8 cellular contexts compared by ENCODE assay signal in genomic region chr11:64229090-64229958, GRCh38. TPM values are rescaled to one million over a fixed set of nuclear protein-coding genes. Genes with fewer than 3 reads are reported as not detected.
DNase-seq lines count a peak whose midpoint lies in the region; ATAC-seq, FAIRE-seq and TF ChIP-seq lines count a peak whose summit lies in the region.

No MANE protein-coding gene starts in this region.

- H3K9ac ChIP-seq in adipocyte (ENCODE audit: low read length) = peak overlapping the region; percentile 90
- peak overlapping the region; percentile 51; the same call in 1 of the 2 replicates for H3K9ac ChIP-seq in HepG2 (ENCODE audit: insufficient read depth, low read depth, low read length)

- no peak for TF ChIP-seq POLR2A in HepG2 (IDR thresholded peaks at IDR 0.05; ENCODE audit: insufficient read depth in 1 of 2, low read depth in 2 of 2, low read length in 2 of 2)

- no peak for TF ChIP-seq RAD21 in HepG2 (CRISPR knock-in tag; IDR thresholded peaks at IDR 0.05)

- H3K79me2 ChIP-seq in HepG2 (ENCODE audit: insufficient read depth, low read length) = no peaks in the 10 kb centered on the region

- H3K4me1 Mint-ChIP-seq in T-helper 2 cell treated with Interferon-gamma antibody and Interleukin-4, amounts not matched to agents 5 μg/mL and 100 μg/mL, for 36 hours (ENCODE audit: low read depth) = peaks cover 36% of the 10 kb centered on the region

- POLR2A ChIA-PET in HepG2 (lab: Yijun Ruan, JAX) = interaction anchor here (1.3 kb wide), 1 partner anchor 12 kb away, joined by 6 read pairs; the partner anchor contains the start of gene FKBP2

- FAIRE-seq in HepG2 (lab: Jason Lieb, UNC) = no peak

- no peak for ATAC-seq in HepG2

- TF ChIP-seq CTCF in HepG2 (CRISPR knock-in tag; IDR thresholded peaks at IDR 0.05) = no peak

- H3K4me3 ChIP-seq in adipocyte (ENCODE audit: low read length) = peak overlapping the region; percentile 86
- H3K4me3 ChIP-seq in HepG2 (replicated peaks in 1 of 3; ENCODE audit: insufficient read depth in 1 of 3, low read depth in 2 of 3, low read length in 3 of 3) = peak overlapping the region; percentile 94 to 96 (median 95)

- H3K4me2 ChIP-seq in HepG2 (ENCODE audit: low read depth, low read length) = peak overlapping the region; percentile 88

- H3K9me3 Mint-ChIP-seq in T-helper 2 cell treated with Interferon-gamma antibody and Interleukin-4, amounts not matched to agents 5 μg/mL and 100 μg/mL, for 36 hours = no peaks in the 10 kb centered on the region

- DNase-seq in T-helper 2 cell treated with Interferon-gamma antibody and Interleukin-4, amounts not matched to agents 5 μg/mL and 100 μg/mL, for 36 hours (ENCODE audit: low spot score) = no peak
- DNase-seq in T-helper 2 cell (no peak), adipocyte (ENCODE audit: low read depth) (no peak), HepG2 (ENCODE audit: low spot score) (no peak), substantia nigra (lab: John Stamatoyannopoulos, UW) (no peak), NCI-H128 (lab: John Stamatoyannopoulos, UW; ENCODE audit: unreplicated experiment) (no peak), NCI-H1092 treated with DMSO at 0.1 percent for 48 hours (lab: John Stamatoyannopoulos, UW) (no peak)
- no peak for DNase-seq in stimulated activated CD4-positive, alpha-beta T cell treated with anti-CD3 and anti-CD28 coated beads, Interleukin-4, amount 100 ng/mL, for 24 hours

- no TSS peak for BruUV-seq in HepG2 (replicated peaks; lab: Mats Ljungman, UMichigan)

- intact Hi-C loops in HepG2 (cut with micrococcal nuclease; ENCODE audit: unreplicated experiment) = no loop called here

- no peaks in the 10 kb centered on the region for H3K27me3 ChIP-seq in adipocyte (replicated peaks; ENCODE audit: control insufficient read depth, insufficient read depth, low read length)
- no peaks in the 10 kb centered on the region for H3K27me3 ChIP-seq in HepG2 (ENCODE audit: control insufficient read depth in 1 of 2, insufficient read depth in 2 of 2, low read length in 2 of 2)

- H3K4me3 Mint-ChIP-seq in T-helper 2 cell treated with Interferon-gamma antibody and Interleukin-4, amounts not matched to agents 5 μg/mL and 100 μg/mL, for 36 hours = peak overlapping the region; percentile 90

- 81% methylated on average over 12 of the region's 20 CpGs for WGBS in HepG2 (ENCODE audit: low lambda C conversion rate)

- no peaks in the 10 kb centered on the region for H3K36me3 ChIP-seq in adipocyte (ENCODE audit: control insufficient read depth, insufficient read depth, low read length, severe bottlenecking)
- no peaks in the 10 kb centered on the region for H3K36me3 ChIP-seq in HepG2 (replicated peaks in 1 of 2; ENCODE audit: control insufficient read depth in 1 of 2, insufficient read depth in 2 of 2, low read length in 2 of 2)

- H2AFZ ChIP-seq in HepG2 (ENCODE audit: low read length) = no peak overlapping the region

- H3K27ac ChIP-seq in HepG2 (ENCODE audit: extremely low read length, insufficient read depth, low read length) (peak overlapping the region; percentile 75), substantia nigra (ENCODE audit: low read depth, low read length, poor library complexity, severe bottlenecking) (peak overlapping the region; percentile 83)

- H3K27me3 Mint-ChIP-seq in T-helper 2 cell treated with Interferon-gamma antibody and Interleukin-4, amounts not matched to agents 5 μg/mL and 100 μg/mL, for 36 hours (ENCODE audit: low read depth) = no peaks in the 10 kb centered on the region

- H3K4me1 ChIP-seq in adipocyte (ENCODE audit: control insufficient read depth, insufficient read depth, low read length) (peaks cover 31% of the 10 kb centered on the region), HepG2 (ENCODE audit: insufficient read depth, low read length) (peaks cover 63% of the 10 kb centered on the region)

- no peaks in the 10 kb centered on the region for H4K20me1 ChIP-seq in HepG2 (ENCODE audit: insufficient read depth, low read length)

- TF ChIP-seq EP300 in HepG2 (IDR thresholded peaks at IDR 0.05; ENCODE audit: low read depth in 2 of 2, low read length in 2 of 2) (no peak), HepG2 (CRISPR knock-in tag; IDR thresholded peaks at IDR 0.05; ENCODE audit: borderline replicate concordance) (no peak)

- H3K9me3 ChIP-seq in adipocyte (ENCODE audit: control insufficient read depth, low read length) (no peaks in the 10 kb centered on the region), HepG2 (ENCODE audit: low read length) (no peaks in the 10 kb centered on the region)

- CTCF ChIA-PET in HepG2 (lab: Yijun Ruan, JAX; ENCODE audit: low intra/inter-chr PET ratio, low total read pairs) = no interaction called here

- peaks cover 5% of the 10 kb centered on the region for H3K36me3 Mint-ChIP-seq in T-helper 2 cell treated with Interferon-gamma antibody and Interleukin-4, amounts not matched to agents 5 μg/mL and 100 μg/mL, for 36 hours (ENCODE audit: low read depth)

- peak overlapping the region; percentile 91 for H3K27ac Mint-ChIP-seq in T-helper 2 cell treated with Interferon-gamma antibody and Interleukin-4, amounts not matched to agents 5 μg/mL and 100 μg/mL, for 36 hours

- in situ Hi-C loops in HepG2 (cut with HindIII; ENCODE audit: extremely low pct_ligation_motif_present, low pct_unique_long_range_greater_than_20kb) = no loop called here

RNA-seq across cellular contexts. Expression of gene DNAJC4, which starts 1.0 kb away (rescaled TPM):
- 7.1 and 10.3 TPM in 2 replicates for total RNA-seq in HepG2 (2016; rRNA removed; fragmentation: Illumina TruSeq; extraction: Trizol)
- 28.3 and 35.6 TPM in 2 replicates for total RNA-seq in HepG2 (2016; cell fraction: cytosol; rRNA removed; fragmentation: Illumina TruSeq; extraction: Trizol; ENCODE audit: low read depth)
- total RNA-seq in HepG2 (2016; cell fraction: insoluble cytoplasmic fraction; rRNA removed; fragmentation: Illumina TruSeq; extraction: Trizol) = 6.3 and 10.4 TPM in 2 replicates
- total RNA-seq in HepG2 (2016; cell fraction: membrane; rRNA removed; fragmentation: Illumina TruSeq; extraction: Trizol) = 28.1 and 29.9 TPM in 2 replicates
- total RNA-seq in HepG2 (2016; cell fraction: nucleus; rRNA removed; fragmentation: Illumina TruSeq; extraction: Trizol) = 5.2 and 8.8 TPM in 2 replicates
- 60.8 and 70.9 TPM in 2 replicates for polyA plus RNA-seq in HepG2 (2011; rRNA removed)
- polyA plus RNA-seq in HepG2 (2011; cell fraction: cytosol; rRNA removed) = 33.5 and 51.1 TPM in 2 replicates
- 73.5 and 95.2 TPM in 2 replicates for polyA plus RNA-seq in HepG2 (2011; cell fraction: nucleus; rRNA removed)
- polyA plus RNA-seq in HepG2 (2012) = 39.4 and 41.6 TPM in 2 replicates
- 106 and 114 TPM in 2 replicates for polyA plus RNA-seq in HepG2 (2016; cell fraction: cytosol; fragmentation: Illumina TruSeq; extraction: Trizol; ENCODE audit: low read depth)
- polyA plus RNA-seq in HepG2 (2016; cell fraction: insoluble cytoplasmic fraction; fragmentation: Illumina TruSeq; extraction: Trizol; ENCODE audit: low read depth) = 22.4 and 29.3 TPM in 2 replicates
- polyA plus RNA-seq in HepG2 (2016; cell fraction: membrane; fragmentation: Illumina TruSeq; extraction: Trizol; ENCODE audit: low read depth) = 95.1 and 103 TPM in 2 replicates
- 38.2 and 42.5 TPM in 2 replicates for polyA plus RNA-seq in HepG2 (2016; cell fraction: nucleus; fragmentation: Illumina TruSeq; extraction: Trizol; ENCODE audit: insufficient read depth, low read depth)
- polyA minus RNA-seq in HepG2 (2011; rRNA and poly(A)+ RNA removed; ENCODE audit: low replicate concordance) = 22.4 and 24.1 TPM in 2 replicates
- 10.7 and 10.8 TPM in 2 replicates for polyA minus RNA-seq in HepG2 (2011; cell fraction: cytosol; rRNA and poly(A)+ RNA removed)
- polyA minus RNA-seq in HepG2 (2011; cell fraction: nucleus; rRNA and poly(A)+ RNA removed) = 6.1 and 7.1 TPM in 2 replicates

RNA-seq across cellular contexts. Expression of gene NUDT22, which starts 3.2 kb away (rescaled TPM):
- total RNA-seq in HepG2 (2016; rRNA removed; fragmentation: Illumina TruSeq; extraction: Trizol) = 38.5 and 39.8 TPM in 2 replicates
- 48.7 and 58.7 TPM in 2 replicates for total RNA-seq in HepG2 (2016; cell fraction: cytosol; rRNA removed; fragmentation: Illumina TruSeq; extraction: Trizol; ENCODE audit: low read depth)
- 37.6 and 40.0 TPM in 2 replicates for total RNA-seq in HepG2 (2016; cell fraction: insoluble cytoplasmic fraction; rRNA removed; fragmentation: Illumina TruSeq; extraction: Trizol)
- 48.0 and 62.5 TPM in 2 replicates for total RNA-seq in HepG2 (2016; cell fraction: membrane; rRNA removed; fragmentation: Illumina TruSeq; extraction: Trizol)
- total RNA-seq in HepG2 (2016; cell fraction: nucleus; rRNA removed; fragmentation: Illumina TruSeq; extraction: Trizol) = 18.9 and 27.6 TPM in 2 replicates
- 33.5 and 38.6 TPM in 2 replicates for polyA plus RNA-seq in HepG2 (2011; rRNA removed)
- 23.8 and 46.2 TPM in 2 replicates for polyA plus RNA-seq in HepG2 (2011; cell fraction: cytosol; rRNA removed)
- polyA plus RNA-seq in HepG2 (2011; cell fraction: nucleus; rRNA removed) = 106 and 113 TPM in 2 replicates
- 14.6 and 20.4 TPM in 2 replicates for polyA plus RNA-seq in HepG2 (2012)
- polyA plus RNA-seq in HepG2 (2016; cell fraction: cytosol; fragmentation: Illumina TruSeq; extraction: Trizol; ENCODE audit: low read depth) = 41.8 and 51.1 TPM in 2 replicates
- 30.6 and 31.0 TPM in 2 replicates for polyA plus RNA-seq in HepG2 (2016; cell fraction: insoluble cytoplasmic fraction; fragmentation: Illumina TruSeq; extraction: Trizol; ENCODE audit: low read depth)
- 38.0 and 47.3 TPM in 2 replicates for polyA plus RNA-seq in HepG2 (2016; cell fraction: membrane; fragmentation: Illumina TruSeq; extraction: Trizol; ENCODE audit: low read depth)
- 38.7 and 47.5 TPM in 2 replicates for polyA plus RNA-seq in HepG2 (2016; cell fraction: nucleus; fragmentation: Illumina TruSeq; extraction: Trizol; ENCODE audit: insufficient read depth, low read depth)
- polyA minus RNA-seq in HepG2 (2011; rRNA and poly(A)+ RNA removed; ENCODE audit: low replicate concordance) = 36.4 and 41.0 TPM in 2 replicates
- 15.6 and 16.6 TPM in 2 replicates for polyA minus RNA-seq in HepG2 (2011; cell fraction: cytosol; rRNA and poly(A)+ RNA removed)
- polyA minus RNA-seq in HepG2 (2011; cell fraction: nucleus; rRNA and poly(A)+ RNA removed) = 25.8 and 28.7 TPM in 2 replicates

RNA-seq across cellular contexts. Expression of gene TRPT1, which starts 3.3 kb away (rescaled TPM):
- total RNA-seq in HepG2 (2016; rRNA removed; fragmentation: Illumina TruSeq; extraction: Trizol) = 21.0 and 24.8 TPM in 2 replicates
- 51.8 and 67.6 TPM in 2 replicates for total RNA-seq in HepG2 (2016; cell fraction: cytosol; rRNA removed; fragmentation: Illumina TruSeq; extraction: Trizol; ENCODE audit: low read depth)
- 18.2 and 26.1 TPM in 2 replicates for total RNA-seq in HepG2 (2016; cell fraction: insoluble cytoplasmic fraction; rRNA removed; fragmentation: Illumina TruSeq; extraction: Trizol)
- 40.6 and 48.2 TPM in 2 replicates for total RNA-seq in HepG2 (2016; cell fraction: membrane; rRNA removed; fragmentation: Illumina TruSeq; extraction: Trizol)
- 17.4 and 18.2 TPM in 2 replicates for total RNA-seq in HepG2 (2016; cell fraction: nucleus; rRNA removed; fragmentation: Illumina TruSeq; extraction: Trizol)
- polyA plus RNA-seq in HepG2 (2011; rRNA removed) = 40.7 and 45.1 TPM in 2 replicates
- polyA plus RNA-seq in HepG2 (2011; cell fraction: cytosol; rRNA removed) = 33.6 and 56.7 TPM in 2 replicates
- 175 and 197 TPM in 2 replicates for polyA plus RNA-seq in HepG2 (2011; cell fraction: nucleus; rRNA removed)
- polyA plus RNA-seq in HepG2 (2012) = 24.3 TPM in 2 replicates
- polyA plus RNA-seq in HepG2 (2016; cell fraction: cytosol; fragmentation: Illumina TruSeq; extraction: Trizol; ENCODE audit: low read depth) = 59.1 and 73.2 TPM in 2 replicates
- polyA plus RNA-seq in HepG2 (2016; cell fraction: insoluble cytoplasmic fraction; fragmentation: Illumina TruSeq; extraction: Trizol; ENCODE audit: low read depth) = 18.0 and 24.7 TPM in 2 replicates
- polyA plus RNA-seq in HepG2 (2016; cell fraction: membrane; fragmentation: Illumina TruSeq; extraction: Trizol; ENCODE audit: low read depth) = 41.3 and 42.8 TPM in 2 replicates
- polyA plus RNA-seq in HepG2 (2016; cell fraction: nucleus; fragmentation: Illumina TruSeq; extraction: Trizol; ENCODE audit: insufficient read depth, low read depth) = 39.3 and 44.3 TPM in 2 replicates
- polyA minus RNA-seq in HepG2 (2011; rRNA and poly(A)+ RNA removed; ENCODE audit: low replicate concordance) = 34.0 and 59.0 TPM in 2 replicates
- polyA minus RNA-seq in HepG2 (2011; cell fraction: cytosol; rRNA and poly(A)+ RNA removed) = 15.5 and 17.8 TPM in 2 replicates
- 14.8 and 16.0 TPM in 2 replicates for polyA minus RNA-seq in HepG2 (2011; cell fraction: nucleus; rRNA and poly(A)+ RNA removed)

RNA-seq across cellular contexts. Expression of gene VEGFB, which starts 5.1 kb away (rescaled TPM):
- total RNA-seq in HepG2 (2016; rRNA removed; fragmentation: Illumina TruSeq; extraction: Trizol) = 10.1 and 11.3 TPM in 2 replicates
- 33.3 and 36.0 TPM in 2 replicates for total RNA-seq in HepG2 (2016; cell fraction: cytosol; rRNA removed; fragmentation: Illumina TruSeq; extraction: Trizol; ENCODE audit: low read depth)
- total RNA-seq in HepG2 (2016; cell fraction: insoluble cytoplasmic fraction; rRNA removed; fragmentation: Illumina TruSeq; extraction: Trizol) = 7.7 and 10.8 TPM in 2 replicates
- total RNA-seq in HepG2 (2016; cell fraction: membrane; rRNA removed; fragmentation: Illumina TruSeq; extraction: Trizol) = 38.1 and 42.4 TPM in 2 replicates
- 6.0 and 7.4 TPM in 2 replicates for total RNA-seq in HepG2 (2016; cell fraction: nucleus; rRNA removed; fragmentation: Illumina TruSeq; extraction: Trizol)
- polyA plus RNA-seq in HepG2 (2011; rRNA removed) = 9.0 and 10.8 TPM in 2 replicates
- 6.4 and 7.2 TPM in 2 replicates for polyA plus RNA-seq in HepG2 (2011; cell fraction: cytosol; rRNA removed)
- polyA plus RNA-seq in HepG2 (2011; cell fraction: nucleus; rRNA removed) = 14.7 and 17.2 TPM in 2 replicates
- polyA plus RNA-seq in HepG2 (2012) = 40.4 and 54.0 TPM in 2 replicates
- polyA plus RNA-seq in HepG2 (2016; cell fraction: cytosol; fragmentation: Illumina TruSeq; extraction: Trizol; ENCODE audit: low read depth) = 75.5 and 81.3 TPM in 2 replicates
- 19.0 and 24.4 TPM in 2 replicates for polyA plus RNA-seq in HepG2 (2016; cell fraction: insoluble cytoplasmic fraction; fragmentation: Illumina TruSeq; extraction: Trizol; ENCODE audit: low read depth)
- polyA plus RNA-seq in HepG2 (2016; cell fraction: membrane; fragmentation: Illumina TruSeq; extraction: Trizol; ENCODE audit: low read depth) = 73.2 and 75.8 TPM in 2 replicates
- polyA plus RNA-seq in HepG2 (2016; cell fraction: nucleus; fragmentation: Illumina TruSeq; extraction: Trizol; ENCODE audit: insufficient read depth, low read depth) = 29.2 and 36.6 TPM in 2 replicates
- polyA minus RNA-seq in HepG2 (2011; rRNA and poly(A)+ RNA removed; ENCODE audit: low replicate concordance) = 8.3 and 8.6 TPM in 2 replicates
- 9.6 and 10.8 TPM in 2 replicates for polyA minus RNA-seq in HepG2 (2011; cell fraction: cytosol; rRNA and poly(A)+ RNA removed)
- polyA minus RNA-seq in HepG2 (2011; cell fraction: nucleus; rRNA and poly(A)+ RNA removed) = 2.8 and 3.7 TPM in 2 replicates

RNA-seq across cellular contexts. Expression of gene FKBP2, which starts 11.6 kb away (rescaled TPM):
- 29.4 and 53.3 TPM in 2 replicates for total RNA-seq in HepG2 (2016; rRNA removed; fragmentation: Illumina TruSeq; extraction: Trizol)
- total RNA-seq in HepG2 (2016; cell fraction: cytosol; rRNA removed; fragmentation: Illumina TruSeq; extraction: Trizol; ENCODE audit: low read depth) = 18.2 and 19.3 TPM in 2 replicates
- total RNA-seq in HepG2 (2016; cell fraction: insoluble cytoplasmic fraction; rRNA removed; fragmentation: Illumina TruSeq; extraction: Trizol) = 32.3 and 56.4 TPM in 2 replicates
- 18.4 and 23.6 TPM in 2 replicates for total RNA-seq in HepG2 (2016; cell fraction: membrane; rRNA removed; fragmentation: Illumina TruSeq; extraction: Trizol)
- 36.5 and 38.1 TPM in 2 replicates for total RNA-seq in HepG2 (2016; cell fraction: nucleus; rRNA removed; fragmentation: Illumina TruSeq; extraction: Trizol)
- 30.1 and 36.0 TPM in 2 replicates for polyA plus RNA-seq in HepG2 (2011; rRNA removed)
- 43.4 and 54.7 TPM in 2 replicates for polyA plus RNA-seq in HepG2 (2011; cell fraction: cytosol; rRNA removed)
- polyA plus RNA-seq in HepG2 (2011; cell fraction: nucleus; rRNA removed) = 26.7 and 33.6 TPM in 2 replicates
- 49.8 and 55.5 TPM in 2 replicates for polyA plus RNA-seq in HepG2 (2012)
- 23.8 and 29.7 TPM in 2 replicates for polyA plus RNA-seq in HepG2 (2016; cell fraction: cytosol; fragmentation: Illumina TruSeq; extraction: Trizol; ENCODE audit: low read depth)
- polyA plus RNA-seq in HepG2 (2016; cell fraction: insoluble cytoplasmic fraction; fragmentation: Illumina TruSeq; extraction: Trizol; ENCODE audit: low read depth) = 44.0 and 46.7 TPM in 2 replicates
- 22.8 and 23.9 TPM in 2 replicates for polyA plus RNA-seq in HepG2 (2016; cell fraction: membrane; fragmentation: Illumina TruSeq; extraction: Trizol; ENCODE audit: low read depth)
- polyA plus RNA-seq in HepG2 (2016; cell fraction: nucleus; fragmentation: Illumina TruSeq; extraction: Trizol; ENCODE audit: insufficient read depth, low read depth) = 104 and 111 TPM in 2 replicates
- polyA minus RNA-seq in HepG2 (2011; rRNA and poly(A)+ RNA removed; ENCODE audit: low replicate concordance) = 21.5 and 47.8 TPM in 2 replicates
- 13.1 and 15.1 TPM in 2 replicates for polyA minus RNA-seq in HepG2 (2011; cell fraction: cytosol; rRNA and poly(A)+ RNA removed)
- polyA minus RNA-seq in HepG2 (2011; cell fraction: nucleus; rRNA and poly(A)+ RNA removed) = 5.5 and 7.8 TPM in 2 replicates
